ENCODE assay signal across 25 cellular contexts in the genomic region with DNA sequence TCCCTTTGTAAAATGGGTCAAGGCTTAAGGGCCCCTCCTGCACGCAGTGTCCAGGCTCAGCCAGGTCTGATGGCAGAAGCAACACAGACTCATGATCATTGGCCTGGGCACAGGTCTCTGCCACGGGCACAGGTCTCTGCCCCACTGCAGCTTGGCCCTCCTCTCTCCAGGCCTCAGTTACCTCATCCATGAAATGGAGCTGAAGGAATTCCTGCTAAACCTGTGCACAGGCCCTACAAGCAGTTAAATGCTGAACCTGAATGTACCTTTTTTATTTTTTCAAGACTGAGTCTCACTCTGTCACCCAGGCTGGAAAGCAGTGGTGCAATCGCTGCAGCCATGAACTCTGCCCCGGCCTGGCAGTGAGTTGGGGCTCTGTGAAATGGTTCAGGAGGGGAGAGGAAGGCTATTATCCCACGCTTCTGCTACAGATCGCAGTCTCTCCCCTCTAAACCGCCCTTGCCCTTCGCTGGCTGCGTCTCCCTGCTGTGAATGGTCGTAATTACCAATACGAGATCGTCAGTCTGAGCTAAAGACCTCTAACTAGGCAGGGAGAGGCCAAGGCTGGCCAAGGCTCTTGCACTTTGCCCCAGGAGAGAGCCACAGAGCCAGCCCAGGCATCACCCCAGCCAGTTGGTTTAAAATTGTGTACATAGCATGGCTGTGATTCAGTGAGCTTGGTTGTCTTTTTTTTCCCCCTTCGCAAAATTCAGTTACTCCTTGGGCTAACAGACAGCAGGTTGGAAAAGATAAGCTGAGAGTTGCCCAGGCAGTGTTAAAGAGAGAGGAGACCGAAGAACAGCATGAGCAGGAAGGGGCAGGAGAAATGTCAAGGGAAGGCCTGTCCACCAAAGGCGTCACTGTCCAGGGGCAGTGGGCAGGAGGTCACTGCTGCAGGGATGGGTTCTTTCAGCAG.
DNase-seq lines count a peak whose midpoint lies in the region; ATAC-seq, FAIRE-seq and TF ChIP-seq lines count a peak whose summit lies in the region.
"Had no signal": no experiment of that assay in that cellular context is flagged by ENCODE, and none has a peak within 500 bp of the region (broad histone marks: within the 10 kb centered on the region; RNA-seq: fewer than 3 reads in every experiment).

No MANE protein-coding gene starts in this region.

- peaks cover 17% of the 10 kb centered on the region for H3K4me1 ChIP-seq in NT2/D1 (ENCODE audit: insufficient read depth, insufficient read length)
- no peaks in the 10 kb centered on the region for H3K4me1 ChIP-seq in GM12878 (ENCODE audit: control insufficient read depth, insufficient read depth, low read length)
- no peaks in the 10 kb centered on the region for H3K4me1 ChIP-seq in aorta (ENCODE audit: control insufficient read depth in 1 of 2, insufficient read depth in 2 of 2, low read length in 2 of 2)
- H3K4me1 ChIP-seq: spleen had no signal

- RAD21 ChIA-PET in GM12878 (lab: Charles Lee; ENCODE audit: unreplicated experiment) = interaction anchor here (0.9 kb wide), 1 partner anchor 122 kb away, joined by 5 read pairs; no protein-coding TSS in a partner anchor

- TF ChIP-seq CTCF in GM12878 (IDR thresholded peaks at IDR 0.05 in 2 of 3, conservative IDR thresholded peaks at IDR 0.05 in 1 of 3; ENCODE audit: control insufficient read depth in 2 of 3, extremely low read depth in 1 of 3, insufficient read depth in 1 of 3, low read depth in 3 of 3, low read length in 3 of 3) = no peak
- TF ChIP-seq CTCF in nephron progenitor cell (IDR thresholded peaks at IDR 0.05) = no peak
- TF ChIP-seq CTCF in CD14-positive monocyte (IDR thresholded peaks at IDR 0.05) = no peak

- H3K4me3 Mint-ChIP-seq in nephron progenitor cell (no peak overlapping the region), CD14-positive monocyte (no peak overlapping the region)
- H3K4me3 Mint-ChIP-seq: mesothelial cell of epicardium; naive thymus-derived CD4-positive, alpha-beta T cell had no signal

- TF ChIP-seq RAD21 in GM12878 (IDR thresholded peaks at IDR 0.05; ENCODE audit: insufficient read depth, low read depth, low read length) = no peak

- POLR2A ChIA-PET in GM12878 (lab: Charles Lee) = no interaction called here

- no peak for DNase-seq in NT2/D1 (ENCODE audit: low read depth, low spot score)
- DNase-seq in GM12878 (ENCODE audit: low read depth, low spot score) = no peak
- DNase-seq in nephron progenitor cell = no peak
- DNase-seq in aorta = no peak
- DNase-seq in stimulated activated naive CD4-positive, alpha-beta T cell (lab: John Stamatoyannopoulos, UW) = no peak
- DNase-seq in CD14-positive monocyte (ENCODE audit: low spot score) = no peak
- no peak for DNase-seq in T-helper 2 cell
- DNase-seq: activated CD4-positive, CD25-positive, alpha-beta regulatory T cell treated with anti-CD3 and anti-CD28 coated beads, Interleukin-2, amount 50 U/mL, for 72 hours; activated effector memory CD4-positive, alpha-beta T cell treated with anti-CD3 and anti-CD28 coated beads, Interleukin-2, amount 50 U/mL, for 16 hours; activated T-cell treated with anti-CD3 and anti-CD28 coated beads for 4 hours; GM23248; hypothalamus; left ventricle myocardium superior; naive thymus-derived CD4-positive, alpha-beta T cell; NCI-H1092; NCI-H1694 treated with DMSO at 0.1 percent for 48 hours; NCI-H2171; NCI-H524; occipital lobe; SIG-M5; spleen; SW 1271 had no signal

- H3K4me3 ChIP-seq in NT2/D1 (ENCODE audit: insufficient read length, low read depth) = no peak overlapping the region
- no peak overlapping the region for H3K4me3 ChIP-seq in GM12878
- no peak overlapping the region for H3K4me3 ChIP-seq in aorta (ENCODE audit: low read length in 2 of 2)
- H3K4me3 ChIP-seq: GM23248, spleen had no signal

- CTCF ChIA-PET in GM12878 (lab: Yijun Ruan, JAX) = no interaction called here

- peaks cover 9% of the 10 kb centered on the region for H3K36me3 Mint-ChIP-seq in nephron progenitor cell (ENCODE audit: low read depth)
- peaks cover 0 to 13% of the 10 kb centered on the region in 2 donors for H3K36me3 Mint-ChIP-seq in CD14-positive monocyte
- H3K36me3 Mint-ChIP-seq: mesothelial cell of epicardium had no signal

- in situ Hi-C loops in GM12878 (cut with MboI) = no loop called here

- FAIRE-seq in GM12878 (lab: Jason Lieb, UNC) = no peak
- FAIRE-seq: D721Med had no signal

- H3K27ac ChIP-seq in GM12878 (ENCODE audit: control insufficient read depth, insufficient read depth) = no peak overlapping the region
- no peak overlapping the region for H3K27ac ChIP-seq in aorta (ENCODE audit: low read depth in 1 of 2, low read length in 2 of 2)
- H3K27ac ChIP-seq: GM23248, HL-60, spleen had no signal

- H3K9me3 Mint-ChIP-seq in nephron progenitor cell = no peaks in the 10 kb centered on the region
- H3K9me3 Mint-ChIP-seq in CD14-positive monocyte = no peaks in the 10 kb centered on the region
- H3K9me3 Mint-ChIP-seq: mesothelial cell of epicardium; naive thymus-derived CD4-positive, alpha-beta T cell had no signal

- H3K4me1 Mint-ChIP-seq in nephron progenitor cell (peaks cover 11% of the 10 kb centered on the region), CD14-positive monocyte (no peaks in the 10 kb centered on the region)
- H3K4me1 Mint-ChIP-seq: mesothelial cell of epicardium had no signal

- H3K9me3 ChIP-seq in NT2/D1 (ENCODE audit: insufficient read depth, low read length) (no peaks in the 10 kb centered on the region), GM12878 (replicated peaks; ENCODE audit: control insufficient read depth, insufficient read depth, low read length) (no peaks in the 10 kb centered on the region), aorta (ENCODE audit: control insufficient read depth, low read length) (no peaks in the 10 kb centered on the region)
- H3K9me3 ChIP-seq: spleen had no signal

- 95% methylated on average over 15 of the region's 15 CpGs for WGBS in GM12878 (ENCODE audit: insufficient coverage, insufficient replicate concordance, low lambda C conversion rate, missing lambda C conversion rate)
- 90 to 91% methylated on average over 15 of the region's 15 CpGs for WGBS in aorta, 2 donors

- no peak for TF ChIP-seq POLR2A in GM12878 (IDR thresholded peaks at IDR 0.05; ENCODE audit: low read depth, low read length)

- ATAC-seq in GM12878 (no peak), aorta (ENCODE audit: low FRiP score) (peak; percentile 54)
- ATAC-seq: left ventricle myocardium superior; naive thymus-derived CD4-positive, alpha-beta T cell had no signal

- H3K4me2 ChIP-seq in GM12878 (ENCODE audit: control insufficient read depth, insufficient read depth) = no peak overlapping the region

- H3K27ac Mint-ChIP-seq in nephron progenitor cell = peak overlapping the region; percentile 53
- H3K27ac Mint-ChIP-seq in CD14-positive monocyte = peak overlapping the region in 2 of 7 donors; percentile 18 to 33
- H3K27ac Mint-ChIP-seq: mesothelial cell of epicardium had no signal

- H3K36me3 ChIP-seq in NT2/D1 (ENCODE audit: insufficient read depth, insufficient read length, low read length) = peaks cover 16% of the 10 kb centered on the region
- no peaks in the 10 kb centered on the region for H3K36me3 ChIP-seq in GM12878 (ENCODE audit: control insufficient read depth in 2 of 2, insufficient read depth in 2 of 2, low read length in 1 of 2)
- no peaks in the 10 kb centered on the region for H3K36me3 ChIP-seq in aorta (ENCODE audit: control insufficient read depth in 1 of 2, insufficient read depth in 2 of 2, low read length in 1 of 2)

- TSS peak; percentile 31 for BruUV-seq in GM12878 (replicated peaks; lab: Mats Ljungman, UMichigan)

- H3K27me3 ChIP-seq in NT2/D1 (ENCODE audit: insufficient read depth, insufficient read length) = no peaks in the 10 kb centered on the region
- no peaks in the 10 kb centered on the region for H3K27me3 ChIP-seq in GM12878 (replicated peaks in 1 of 2; ENCODE audit: control insufficient read depth in 2 of 2, insufficient read depth in 2 of 2, low read length in 1 of 2)
- no peaks in the 10 kb centered on the region for H3K27me3 ChIP-seq in aorta (ENCODE audit: control insufficient read depth in 1 of 2, insufficient read depth in 2 of 2, low read length in 1 of 2)
- H3K27me3 ChIP-seq: spleen had no signal

- intact Hi-C loops in GM12878 (cut with micrococcal nuclease; ENCODE audit: unreplicated experiment) = no loop called here
- intact Hi-C loops in aorta (cut with DNase I) = no loop called here
- intact Hi-C loops in CD14-positive monocyte (cut with micrococcal nuclease) = no loop called here

- H3K79me2 ChIP-seq in GM12878 (ENCODE audit: control insufficient read depth, insufficient read depth, low read length) = no peaks in the 10 kb centered on the region

- H2AFZ ChIP-seq in GM12878 (ENCODE audit: control insufficient read depth, low read depth, low read length) = no peak overlapping the region
- H2AFZ ChIP-seq: GM23248 had no signal

- H3K9ac ChIP-seq in NT2/D1 (ENCODE audit: insufficient read length, low read depth) (peak overlapping the region; percentile 39), GM12878 (ENCODE audit: control insufficient read depth, insufficient read depth, low read length) (no peak overlapping the region)
- H3K9ac ChIP-seq: GM23248 had no signal

- no peak for TF ChIP-seq EP300 in GM12878 (IDR thresholded peaks at IDR 0.05; ENCODE audit: borderline replicate concordance in 1 of 2, control insufficient read depth in 1 of 2, low read depth in 2 of 2, low read length in 2 of 2)

- H4K20me1 ChIP-seq in GM12878 (ENCODE audit: control insufficient read depth, insufficient read depth) = no peaks in the 10 kb centered on the region

- SMC1A ChIA-PET in GM12878 (lab: Charles Lee; ENCODE audit: uncharacterized antibody, unreplicated experiment) = interaction anchor here (0.6 kb wide), 1 partner anchor 464 kb away, joined by 3 read pairs; no protein-coding TSS in a partner anchor

- no peaks in the 10 kb centered on the region for H3K27me3 Mint-ChIP-seq in nephron progenitor cell (ENCODE audit: low read depth, poor library complexity)
- H3K27me3 Mint-ChIP-seq in CD14-positive monocyte (ENCODE audit: low read depth in 3 of 3) = no peaks in the 10 kb centered on the region
- H3K27me3 Mint-ChIP-seq: naive thymus-derived CD4-positive, alpha-beta T cell had no signal

TF ChIP-seq in GM12878, 131 proteins besides CTCF, POLR2A, EP300 and RAD21 (continues in another document):
- no peak for TF ChIP-seq KDM1A (IDR thresholded peaks at IDR 0.05; ENCODE audit: borderline replicate concordance)
